Comparison of ENCODE assay signal across 8 cellular contexts in genomic region chr19:14059093-14059480, GRCh38. TPM values are rescaled to one million over a fixed set of nuclear protein-coding genes. Genes with fewer than 3 reads are reported as not detected.
DNase-seq lines count a peak whose midpoint lies in the region; ATAC-seq and TF ChIP-seq lines count a peak whose summit lies in the region.

No MANE protein-coding gene starts in this region.

- peak; percentile 46 for DNase-seq in activated gamma-delta T cell treated with Interleukin-2 at 50 U/mL for 16 hours
- no peak for DNase-seq in activated gamma-delta T cell (lab: John Stamatoyannopoulos, UW)
- DNase-seq in activated T-cell treated with anti-CD3 and anti-CD28 coated beads for 48 hours (ENCODE audit: low read depth) = peak; percentile 50
- peak; percentile 38 for DNase-seq in stimulated activated naive CD4-positive, alpha-beta T cell treated with Interleukin-2 at 50 U/mL for 16 hours (lab: John Stamatoyannopoulos, UW)
- no peak for DNase-seq in ACHN
- no peak for DNase-seq in amniotic stem cell (lab: John Stamatoyannopoulos, UW)

- H3K4me1 ChIP-seq in gastroesophageal sphincter = peaks cover 0 to 28% (median 10%) of the 10 kb centered on the region in 3 donors

- whole genome bisulfite sequencing in gastroesophageal sphincter (ENCODE audit: low coverage in 1 of 2), 2 donors = 13 to 38% methylated on average over 2 to 7 of the region's 15 CpGs

- H3K4me3 ChIP-seq in gastroesophageal sphincter = no peak overlapping the region

- no peak for TF ChIP-seq POLR2A in gastroesophageal sphincter (IDR thresholded peaks at IDR 0.05)

- no peaks in the 10 kb centered on the region for H3K9me3 ChIP-seq in gastroesophageal sphincter

- no peak for TF ChIP-seq EP300 in gastroesophageal sphincter (IDR thresholded peaks at IDR 0.05)

- H3K27ac ChIP-seq in gastroesophageal sphincter = no peak overlapping the region

- H3K27me3 ChIP-seq in gastroesophageal sphincter = peaks cover 61% of the 10 kb centered on the region

- ATAC-seq in gastroesophageal sphincter (no peak), GM18907 (IDR thresholded peaks at IDR 0.05; ENCODE audit: unreplicated experiment) (no peak)

- in situ Hi-C loops in ACHN (cut with HindIII; ENCODE audit: low pct_ligation_motif_present, low pct_unique_long_range_greater_than_20kb, low sequenced_read_pairs) = no loop called here

- H3K36me3 ChIP-seq in gastroesophageal sphincter = no peaks in the 10 kb centered on the region

- peak in 3 of 4 experiments; percentile 23 to 63 (median 43) for TF ChIP-seq CTCF in gastroesophageal sphincter (IDR thresholded peaks at IDR 0.05)

RNA-seq across cellular contexts. Expression of gene PALM3, which starts 2.8 kb away (rescaled TPM):
- not detected for total RNA-seq in gastroesophageal sphincter

RNA-seq across cellular contexts. Expression of gene MISP3, which starts 13.5 kb away (rescaled TPM):
- 1 to 10 TPM; 2.7 to 9.5 (median 5.6) TPM for total RNA-seq in gastroesophageal sphincter

RNA-seq across cellular contexts. Expression of gene C19orf67, which starts 26.5 kb away (rescaled TPM):
- total RNA-seq in gastroesophageal sphincter = not detected

RNA-seq across cellular contexts. Expression of gene IL27RA, which starts 27.5 kb away (rescaled TPM):
- 1 to 10 TPM; 1.1 to 5.4 (median 3.1) TPM for total RNA-seq in gastroesophageal sphincter

RNA-seq across cellular contexts. Expression of gene RLN3, which starts 31.1 kb away (rescaled TPM):
- total RNA-seq in gastroesophageal sphincter = not detected

Comparison
In these comparisons a context has a peak if more than half of its experiments do, and no peak if none do; other contexts are left out.
1. DNase-seq: peak in activated gamma-delta T cell treated with Interleukin-2 at 50 U/mL for 16 hours (single experiment), activated T-cell treated with anti-CD3 and anti-CD28 coated beads for 48 hours (single experiment) and stimulated activated naive CD4-positive, alpha-beta T cell treated with Interleukin-2 at 50 U/mL for 16 hours (single experiment); none in activated gamma-delta T cell (single experiment), ACHN (single experiment) and amniotic stem cell (single experiment).